ENCODE assay signal across 1 cellular context in genomic region chr16:805474-805873, GRCh38.
TF ChIP-seq lines count a peak whose summit lies in the region.

No MANE protein-coding gene starts in this region.

TF ChIP-seq in GM23338, 12 proteins besides CTCF, POLR2A, EP300 and RAD21:
- no peak for TF ChIP-seq ETS1 (IDR thresholded peaks at IDR 0.05)
- peak; percentile 31; the same call in 1 of the 2 replicates for TF ChIP-seq POLR2AphosphoS5 (IDR thresholded peaks at IDR 0.05; ENCODE audit: low read depth)
